Comparison of ENCODE assay signal across 24 cellular contexts in genomic region chr19:35290381-35291135, GRCh38. TPM values are rescaled to one million over a fixed set of nuclear protein-coding genes. Genes with fewer than 3 reads are reported as not detected.
DNase-seq lines count a peak whose midpoint lies in the region; ATAC-seq and TF ChIP-seq lines count a peak whose summit lies in the region.
"Had no signal": no experiment of that assay in that cellular context is flagged by ENCODE, and none has a peak within 500 bp of the region (broad histone marks: within the 10 kb centered on the region; RNA-seq: fewer than 3 reads in every experiment).

No MANE protein-coding gene starts in this region.

- no peak for TF ChIP-seq EP300 in ovary (IDR thresholded peaks at IDR 0.05)

- H3K9me3 ChIP-seq in BLaER1 (no peaks in the 10 kb centered on the region), ovary (no peaks in the 10 kb centered on the region), trophoblast cell (ENCODE audit: insufficient read depth, low read depth, low read length) (no peaks in the 10 kb centered on the region)
- H3K9me3 ChIP-seq: Peyer's patch, SJCRH30, suprapubic skin, uterus had no signal

- H3K4me3 ChIP-seq in BLaER1 (no peak overlapping the region), ovary (no peak overlapping the region), trophoblast cell (ENCODE audit: low read depth, low read length) (no peak overlapping the region)
- H3K4me3 ChIP-seq: Peyer's patch, SJCRH30, smooth muscle cell, suprapubic skin, uterus had no signal

- H3K18ac ChIP-seq in trophoblast cell (ENCODE audit: low read length): no peak overlapping the region

- H4K12ac ChIP-seq in trophoblast cell (ENCODE audit: low read depth, low read length): no peak overlapping the region

- H2BK5ac ChIP-seq in trophoblast cell (ENCODE audit: low read depth, low read length, poor library complexity): no peak overlapping the region

- intact Hi-C loops in posterior cingulate gyrus (cut with DNase I) (no loop called here), ovary (cut with DNase I) (no loop called here)

- H3K9ac ChIP-seq in BLaER1 (no peak overlapping the region), trophoblast cell (ENCODE audit: low read length) (no peak overlapping the region)

- H3K79me2 ChIP-seq in trophoblast cell (ENCODE audit: control insufficient read depth, insufficient read depth, low read length, poor library complexity): no peaks in the 10 kb centered on the region

- no peak overlapping the region for H3K27ac ChIP-seq in BLaER1
- H3K27ac ChIP-seq in ovary: no peak overlapping the region
- no peak overlapping the region for H3K27ac ChIP-seq in trophoblast cell (ENCODE audit: low read depth, low read length)
- H3K27ac ChIP-seq: brain microvascular endothelial cell, Peyer's patch, SJCRH30, suprapubic skin, uterus had no signal

- no peaks in the 10 kb centered on the region for H3K27me3 ChIP-seq in BLaER1
- no peaks in the 10 kb centered on the region for H3K27me3 ChIP-seq in ovary
- no peaks in the 10 kb centered on the region for H3K27me3 ChIP-seq in trophoblast cell (ENCODE audit: insufficient read depth, low read length)
- H3K27me3 ChIP-seq: Peyer's patch, uterus had no signal

- no peak overlapping the region for H3K14ac ChIP-seq in trophoblast cell (ENCODE audit: low read length)

- H3K4me1 ChIP-seq in BLaER1 (peaks cover 71% of the 10 kb centered on the region), ovary (ENCODE audit: insufficient read depth) (peaks cover 3% of the 10 kb centered on the region), trophoblast cell (ENCODE audit: control insufficient read depth in 1 of 2, insufficient read depth in 2 of 2, low read length in 2 of 2) (peaks cover 0 to 2% of the 10 kb centered on the region in 2 experiments)
- H3K4me1 ChIP-seq: uterus had no signal

- H2AFZ ChIP-seq in trophoblast cell (ENCODE audit: insufficient read depth, low read length, poor library complexity): no peak overlapping the region

- no peaks in the 10 kb centered on the region for H3K79me1 ChIP-seq in trophoblast cell (ENCODE audit: low read length)

- H2BK12ac ChIP-seq in trophoblast cell (ENCODE audit: low read length): no peak overlapping the region

- no peak overlapping the region for H4K91ac ChIP-seq in trophoblast cell (ENCODE audit: low read depth, low read length)

- H2AK5ac ChIP-seq in trophoblast cell (ENCODE audit: low read length): no peak overlapping the region

- no peak overlapping the region for H4K8ac ChIP-seq in trophoblast cell (ENCODE audit: low read depth, low read length)

- DNase-seq in amygdala (lab: John Stamatoyannopoulos, UW): peak in 52 of 56 donors; percentile 34 to 89 (median 72)
- peak; percentile 64 for DNase-seq in inferior parietal cortex (ENCODE audit: extremely low spot score)
- peak in 8 of 10 donors; percentile 53 to 96 (median 74) for DNase-seq in posterior cingulate gyrus
- DNase-seq in ovary: no peak
- DNase-seq in trophoblast cell: no peak
- no peak for DNase-seq in NCI-H2227 (lab: John Stamatoyannopoulos, UW; ENCODE audit: unreplicated experiment)
- DNase-seq: ACHN; activated CD4-positive, alpha-beta memory T cell treated with anti-CD3 and anti-CD28 coated beads for 36 hours; brain microvascular endothelial cell; effector CD8-positive, alpha-beta T cell; erythroblast; foreskin fibroblast; immature natural killer cell; NCI-H510A; NK-92 treated with Interleukin-12 subunit alpha and Interleukin-12 subunit beta, amount 100 ng/mL, for 24 hours; Peyer's patch; uterus had no signal

- ATAC-seq in HG03196 (IDR thresholded peaks at IDR 0.05; ENCODE audit: unreplicated experiment): no peak

- no peak for TF ChIP-seq CTCF in ovary (IDR thresholded peaks at IDR 0.05)

- no peak for TF ChIP-seq POLR2A in ovary (IDR thresholded peaks at IDR 0.05)

- no peak overlapping the region for H3K4ac ChIP-seq in trophoblast cell (ENCODE audit: low read depth, low read length)

- peak overlapping the region; percentile 77 for H3K4me2 ChIP-seq in BLaER1
- no peak overlapping the region for H3K4me2 ChIP-seq in trophoblast cell (ENCODE audit: low read length)
- H3K4me2 ChIP-seq: smooth muscle cell had no signal

- no peak overlapping the region for H2BK120ac ChIP-seq in trophoblast cell (ENCODE audit: insufficient read depth, low read length, poor library complexity)

- no peak overlapping the region for H3K23ac ChIP-seq in trophoblast cell (ENCODE audit: low read length)

- H3K36me3 ChIP-seq in BLaER1 (no peaks in the 10 kb centered on the region), ovary (no peaks in the 10 kb centered on the region), trophoblast cell (ENCODE audit: control insufficient read depth in 1 of 2, insufficient read depth in 2 of 2, low read length in 2 of 2) (no peaks in the 10 kb centered on the region)
- H3K36me3 ChIP-seq: brain microvascular endothelial cell, Peyer's patch, SJCRH30, suprapubic skin, uterus had no signal

- 82 to 89% (median 88%) methylated on average over 21 of the region's 21 CpGs for WGBS in ovary, 3 donors
- WGBS in trophoblast cell (ENCODE audit: extremely low coverage, insufficient coverage, insufficient read length): no CpG with 5 or more reads among the region's 21 CpGs

- no peaks in the 10 kb centered on the region for H4K20me1 ChIP-seq in BLaER1

RNA-seq across cellular contexts. Expression of gene MAG, which starts 1.4 kb away (rescaled TPM):
- 100 to 1,000 TPM in 3 of 7 donors, 10 to 100 TPM in 4; 58.0 to 146 (median 94.2) TPM for total RNA-seq in ovary
- 100 to 1,000 TPM in 1 of 2 donors, 1 to 10 TPM in 1; 1.1 to 106 TPM for polyA plus RNA-seq in ovary
- 0.17 and 0.49 TPM in 2 replicates for polyA plus RNA-seq in trophoblast cell (2013)
- total RNA-seq: renal cortical epithelial cell, smooth muscle cell, suprapubic skin had no signal
- polyA plus RNA-seq: CD14-positive monocyte, immature natural killer cell, smooth muscle cell had no signal

RNA-seq across cellular contexts. Expression of gene HAMP, which starts 8.2 kb away (rescaled TPM):
- 1 to 10 TPM in 3 of 7 donors, under 1 TPM in 2, not detected in 2; 0.43 to 4.0 (median 1.3) TPM for total RNA-seq in ovary
- 1 to 10 TPM in 1 of 2 donors, not detected in 1; 1.1 TPM for polyA plus RNA-seq in ovary
- 0.08 TPM in 1 of 2 replicates, not detected in the other for polyA plus RNA-seq in trophoblast cell (2013)
- total RNA-seq: activated CD4-positive, alpha-beta memory T cell treated with anti-CD3 and anti-CD28 coated beads for 36 hours; Peyer's patch; smooth muscle cell had no signal
- polyA plus RNA-seq: CD14-positive monocyte, smooth muscle cell had no signal

RNA-seq across cellular contexts. Expression of gene USF2, which starts 21.8 kb away (rescaled TPM):
- total RNA-seq in ovary: 100 to 1,000 TPM; 105 to 218 (median 159) TPM
- 100 to 1,000 TPM; 130 to 169 TPM for polyA plus RNA-seq in ovary
- polyA plus RNA-seq in trophoblast cell (2013): 75.6 and 76.3 TPM in 2 replicates

RNA-seq across cellular contexts. Expression of gene CD22, which starts 38.4 kb away (rescaled TPM):
- total RNA-seq in ovary: 100 to 1,000 TPM in 5 of 7 donors, 10 to 100 TPM in 2; 54.2 to 264 (median 137) TPM
- 10 to 100 TPM; 79.4 to 94.2 TPM for polyA plus RNA-seq in ovary
- 0.52 and 0.54 TPM in 2 replicates for polyA plus RNA-seq in trophoblast cell (2013)
- total RNA-seq: renal cortical epithelial cell, smooth muscle cell, suprapubic skin had no signal
- polyA plus RNA-seq: smooth muscle cell had no signal

RNA-seq across cellular contexts. Expression of gene LSR, which starts 41.8 kb away (rescaled TPM):
- 10 to 100 TPM in 4 of 7 donors, 1 to 10 TPM in 3; 7.2 to 69.8 (median 12.9) TPM for total RNA-seq in ovary
- polyA plus RNA-seq in ovary: 10 to 100 TPM in 1 of 2 donors, 1 to 10 TPM in 1; 3.3 to 13.4 TPM
- 71.4 and 74.4 TPM in 2 replicates for polyA plus RNA-seq in trophoblast cell (2013)

Comparison
In these comparisons a context has a peak if more than half of its experiments do, and no peak if none do; other contexts are left out.
1. DNase-seq: peak in amygdala (52 of 56), inferior parietal cortex (single experiment) and posterior cingulate gyrus (8 of 10); none in ovary (0 of 5), trophoblast cell (0 of 2) and NCI-H2227 (single experiment).